ENCODE assay signal across 20 cellular contexts in genomic region chr3:99851955-99852354, GRCh38.
"Had no signal": no experiment of that assay in that cellular context is flagged by ENCODE, and none has a peak within 500 bp of the region (broad histone marks: within the 10 kb centered on the region; RNA-seq: fewer than 3 reads in every experiment).

No MANE protein-coding gene starts in this region.

- H3K4me1 ChIP-seq: SJCRH30 had no signal

- DNase-seq: Karpas-422; KBM-7; MG63; NCI-H1092 treated with DMSO at 0.1 percent for 48 hours; NCI-H1436; NCI-H187; NCI-H2029; NCI-H2081 treated with DMSO at 0.1 percent for 48 hours; NCI-H2171; NCI-H524; NCI-H526 treated with DMSO at 0.1 percent for 48 hours; NCI-H774; NK-92 treated with Interleukin-12 subunit alpha and Interleukin-12 subunit beta, amount 100 ng/mL, for 24 hours; PC-3; SHP77 treated with DMSO at 0.1 percent for 48 hours; SJCRH30 had no signal

- H3K9me3 ChIP-seq: MG63, SJCRH30 had no signal

- H3K27me3 ChIP-seq: MG63, SJCRH30 had no signal

- ATAC-seq: Panc1, PC-3, SK-N-SH treated with all-trans-retinoic acid at 6 μM for 48 hours had no signal

- H3K27ac ChIP-seq: HL-60, RWPE1, SJCRH30 had no signal

- H3K4me3 ChIP-seq: MG63, SJCRH30 had no signal
